8 cellular contexts compared by ENCODE assay signal in genomic region chrX:149940015-149940716, GRCh38. TPM values are rescaled to one million over a fixed set of nuclear protein-coding genes. Genes with fewer than 3 reads are reported as not detected.
DNase-seq lines count a peak whose midpoint lies in the region; ATAC-seq and TF ChIP-seq lines count a peak whose summit lies in the region.

No MANE protein-coding gene starts in this region.

- CTCF ChIA-PET in activated CD4-positive, alpha-beta T cell treated with anti-CD3 and anti-CD28 coated beads, Interleukin-2, amount 10 ng/mL, durations not matched to agents 7 days and 5 days (lab: Charles Lee): interaction anchor here (0.7 to 1.5 kb wide), 4 partner anchors 8 to 400 kb away, joined by 3 to 4 read pairs (median 4); no protein-coding TSS in a partner anchor

- peaks cover 2 to 15% of the 10 kb centered on the region in 2 donors for H3K36me3 Mint-ChIP-seq in CD14-positive monocyte
- H3K36me3 Mint-ChIP-seq in activated CD4-positive, alpha-beta T cell treated with anti-CD3 and anti-CD28 coated beads, Interleukin-2, amount 10 ng/mL, durations not matched to agents 7 days and 5 days (ENCODE audit: low read depth): no peaks in the 10 kb centered on the region

- peaks cover 0 to 15% (median 8%) of the 10 kb centered on the region in 7 donors for H3K9me3 Mint-ChIP-seq in CD14-positive monocyte
- H3K9me3 Mint-ChIP-seq in activated CD4-positive, alpha-beta T cell treated with anti-CD3 and anti-CD28 coated beads, Interleukin-2, amount 10 ng/mL, durations not matched to agents 7 days and 5 days: no peaks in the 10 kb centered on the region

- ATAC-seq in GM19328 (IDR thresholded peaks at IDR 0.05; ENCODE audit: unreplicated experiment) (peak; percentile 39), HG03469 (IDR thresholded peaks at IDR 0.05; ENCODE audit: unreplicated experiment) (peak; percentile 28), left lobe of liver (peak; percentile 69)

- H3K27me3 Mint-ChIP-seq in CD14-positive monocyte (ENCODE audit: low read depth in 3 of 3): peaks cover 0 to 7% (median 3%) of the 10 kb centered on the region in 3 donors
- no peaks in the 10 kb centered on the region for H3K27me3 Mint-ChIP-seq in activated CD4-positive, alpha-beta T cell treated with anti-CD3 and anti-CD28 coated beads, Interleukin-2, amount 10 ng/mL, durations not matched to agents 7 days and 5 days

- DNase-seq in CD14-positive monocyte (ENCODE audit: low spot score): peak; percentile 97
- peak; percentile 89 to 93 for DNase-seq in NCI-H526 (lab: John Stamatoyannopoulos, UW)
- peak; percentile 93 for DNase-seq in activated CD4-positive, alpha-beta T cell treated with anti-CD3 and anti-CD28 coated beads, Interleukin-2, amount 10 ng/mL, durations not matched to agents 7 days and 5 days
- DNase-seq in cortex of kidney (lab: John Stamatoyannopoulos, UW): peak; percentile 5
- peak; percentile 92 for DNase-seq in left lobe of liver (ENCODE audit: low spot score)
- peak; percentile 89 to 90 for DNase-seq in stimulated activated CD4-positive, alpha-beta T cell treated with anti-CD3 and anti-CD28 coated beads, Interleukin-2, amount 100 ng/mL, for 24 hours

- intact Hi-C loops in CD14-positive monocyte (cut with micrococcal nuclease): no loop called here

- peak overlapping the region; percentile 93 to 99 (median 98) for H3K27ac Mint-ChIP-seq in CD14-positive monocyte
- H3K27ac Mint-ChIP-seq in activated CD4-positive, alpha-beta T cell treated with anti-CD3 and anti-CD28 coated beads, Interleukin-2, amount 10 ng/mL, durations not matched to agents 7 days and 5 days: peak overlapping the region; percentile 98

- peak overlapping the region; percentile 84 to 91 for H3K4me3 Mint-ChIP-seq in CD14-positive monocyte
- H3K4me3 Mint-ChIP-seq in activated CD4-positive, alpha-beta T cell treated with anti-CD3 and anti-CD28 coated beads, Interleukin-2, amount 10 ng/mL, durations not matched to agents 7 days and 5 days: peak overlapping the region; percentile 84

- TF ChIP-seq CTCF in CD14-positive monocyte (IDR thresholded peaks at IDR 0.05): no peak

- peaks cover 21% of the 10 kb centered on the region for H3K4me1 Mint-ChIP-seq in CD14-positive monocyte
- peaks cover 4% of the 10 kb centered on the region for H3K4me1 Mint-ChIP-seq in activated CD4-positive, alpha-beta T cell treated with anti-CD3 and anti-CD28 coated beads, Interleukin-2, amount 10 ng/mL, durations not matched to agents 7 days and 5 days

- POLR2A ChIA-PET in activated CD4-positive, alpha-beta T cell treated with anti-CD3 and anti-CD28 coated beads, Interleukin-2, amount 10 ng/mL, durations not matched to agents 7 days and 5 days (lab: Charles Lee): interaction anchor here (0.6 to 1.3 kb wide), 4 partner anchors 110 to 752 kb away, joined by 3 to 7 read pairs (median 4); no protein-coding TSS in a partner anchor

RNA-seq across cellular contexts. Expression of gene EOLA2, which starts 1.9 kb away (rescaled TPM):
- polyA plus RNA-seq in CD14-positive monocyte: 10 to 100 TPM; 10.1 to 22.5 TPM
- total RNA-seq in activated CD4-positive, alpha-beta T cell treated with anti-CD3 and anti-CD28 coated beads, Interleukin-2, amount 10 ng/mL, durations not matched to agents 7 days and 5 days: 10 to 100 TPM; 22.6 to 25.4 TPM
- 17.1 TPM for total RNA-seq in left lobe of liver

RNA-seq across cellular contexts. Expression of gene HSFX4, which starts 10.8 kb away (rescaled TPM):
- polyA plus RNA-seq in CD14-positive monocyte: not detected
- not detected for total RNA-seq in activated CD4-positive, alpha-beta T cell treated with anti-CD3 and anti-CD28 coated beads, Interleukin-2, amount 10 ng/mL, durations not matched to agents 7 days and 5 days
- total RNA-seq in left lobe of liver: not detected

RNA-seq across cellular contexts. Expression of gene MAGEA8, which starts 59.2 kb away (rescaled TPM):
- polyA plus RNA-seq in CD14-positive monocyte: not detected
- total RNA-seq in activated CD4-positive, alpha-beta T cell treated with anti-CD3 and anti-CD28 coated beads, Interleukin-2, amount 10 ng/mL, durations not matched to agents 7 days and 5 days: not detected
- total RNA-seq in left lobe of liver: not detected

Comparison
In these comparisons a context has a peak if more than half of its experiments do, and no peak if none do; other contexts are left out.
1. Peak in every context shown above with its lines: DNase-seq and ATAC-seq.
2. DNase-seq: peak in every context shown above with its lines; median percentile 97 in CD14-positive monocyte; 93 in activated CD4-positive, alpha-beta T cell treated with anti-CD3 and anti-CD28 coated beads, Interleukin-2, amount 10 ng/mL, durations not matched to agents 7 days and 5 days; 92 in left lobe of liver; 91 in NCI-H526; 90 in stimulated activated CD4-positive, alpha-beta T cell treated with anti-CD3 and anti-CD28 coated beads, Interleukin-2, amount 100 ng/mL, for 24 hours; 5 in cortex of kidney.